16 cellular contexts compared by ENCODE assay signal in genomic region chr16:9446471-9447194, GRCh38.
DNase-seq lines count a peak whose midpoint lies in the region; ATAC-seq and TF ChIP-seq lines count a peak whose summit lies in the region.
"Had no signal": no experiment of that assay in that cellular context is flagged by ENCODE, and none has a peak within 500 bp of the region (broad histone marks: within the 10 kb centered on the region; RNA-seq: fewer than 3 reads in every experiment).

No MANE protein-coding gene starts in this region.

- H3K9me3 ChIP-seq in esophagus muscularis mucosa (peaks cover 0 to 8% (median 4%) of the 10 kb centered on the region in 4 donors), left lung (peaks cover 0 to 10% of the 10 kb centered on the region in 2 donors), stomach smooth muscle (ENCODE audit: control insufficient read depth in 2 of 2, low read length in 2 of 2) (peaks cover 0 to 5% of the 10 kb centered on the region in 2 donors)

- H3K36me3 ChIP-seq in esophagus muscularis mucosa (no peaks in the 10 kb centered on the region), left lung (no peaks in the 10 kb centered on the region), stomach smooth muscle (ENCODE audit: control insufficient read depth in 2 of 2, insufficient read depth in 2 of 2, low read length in 2 of 2) (no peaks in the 10 kb centered on the region)

- no peak for TF ChIP-seq EP300 in esophagus muscularis mucosa (IDR thresholded peaks at IDR 0.05)

- peak; percentile 76 for ATAC-seq in left lung
- no peak for ATAC-seq in naive thymus-derived CD8-positive, alpha-beta T cell
- ATAC-seq: GM12878 had no signal

- H3K4me1 ChIP-seq in esophagus muscularis mucosa (no peaks in the 10 kb centered on the region), left lung (no peaks in the 10 kb centered on the region), stomach smooth muscle (ENCODE audit: control insufficient read depth, insufficient read depth, low read length) (peaks cover 7% of the 10 kb centered on the region)

- H3K4me3 ChIP-seq in esophagus muscularis mucosa (no peak overlapping the region), left lung (no peak overlapping the region), stomach smooth muscle (ENCODE audit: low read length in 2 of 2) (no peak overlapping the region)
- H3K4me3 ChIP-seq: GM12878 had no signal

- 76% methylated on average over 6 of the region's 6 CpGs for WGBS in esophagus muscularis mucosa

- peaks cover 6 to 31% (median 24%) of the 10 kb centered on the region in 9 donors for H3K9me3 Mint-ChIP-seq in naive thymus-derived CD8-positive, alpha-beta T cell

- H3K36me3 Mint-ChIP-seq in naive thymus-derived CD8-positive, alpha-beta T cell: peaks cover 0 to 12% (median 0%) of the 10 kb centered on the region in 3 donors

- H3K27me3 ChIP-seq in esophagus muscularis mucosa (no peaks in the 10 kb centered on the region), left lung (no peaks in the 10 kb centered on the region), stomach smooth muscle (ENCODE audit: control insufficient read depth in 1 of 2, insufficient read depth in 2 of 2, low read length in 2 of 2) (no peaks in the 10 kb centered on the region)

- H3K9ac ChIP-seq in stomach smooth muscle (ENCODE audit: low read length in 2 of 2): no peak overlapping the region
- H3K9ac ChIP-seq: KMS-11 had no signal

- DNase-seq in Daoy (ENCODE audit: low read depth): peak; percentile 35
- peak; percentile 42 for DNase-seq in esophagus muscularis mucosa (ENCODE audit: extremely low spot score)
- no peak for DNase-seq in left lung
- no peak for DNase-seq in anterior cingulate cortex (lab: John Stamatoyannopoulos, UW)
- DNase-seq in naive thymus-derived CD8-positive, alpha-beta T cell: no peak
- DNase-seq in stimulated activated CD4-positive, alpha-beta T cell treated with anti-CD3 and anti-CD28 coated beads, Interleukin-4, amount 100 ng/mL, for 24 hours: no peak
- DNase-seq: AML-193, COR-L47, NCI-H1417, NCI-H187, NCI-H226, OCI-M1, RPMI8226 had no signal

- peaks cover 2 to 16% (median 6%) of the 10 kb centered on the region in 5 donors for H3K27me3 Mint-ChIP-seq in naive thymus-derived CD8-positive, alpha-beta T cell

- TF ChIP-seq CTCF in esophagus muscularis mucosa (IDR thresholded peaks at IDR 0.05) (no peak), left lung (IDR thresholded peaks at IDR 0.05) (no peak)

- no peak overlapping the region for H3K4me3 Mint-ChIP-seq in naive thymus-derived CD8-positive, alpha-beta T cell

- no peaks in the 10 kb centered on the region for H3K4me1 Mint-ChIP-seq in naive thymus-derived CD8-positive, alpha-beta T cell

- no peak for TF ChIP-seq POLR2A in esophagus muscularis mucosa (IDR thresholded peaks at IDR 0.05; ENCODE audit: low read depth)

- H3K27ac ChIP-seq in esophagus muscularis mucosa (replicated peaks in 1 of 4): no peak overlapping the region
- H3K27ac ChIP-seq in left lung: no peak overlapping the region
- peak overlapping the region; percentile 46 for H3K27ac ChIP-seq in stomach smooth muscle (ENCODE audit: low read length)
- H3K27ac ChIP-seq: KMS-11 had no signal

- H3K27ac Mint-ChIP-seq in naive thymus-derived CD8-positive, alpha-beta T cell: no peak overlapping the region

- intact Hi-C loops in esophagus muscularis mucosa (cut with DNase I) (no loop called here), left lung (cut with DNase I) (no loop called here)

- POLR2A ChIA-PET in naive thymus-derived CD8-positive, alpha-beta T cell (lab: Charles Lee): no interaction called here

Comparison
In these comparisons a context has a peak if more than half of its experiments do, and no peak if none do; other contexts are left out.
1. DNase-seq: peak in Daoy (single experiment) and esophagus muscularis mucosa (single experiment); none in left lung (0 of 2), anterior cingulate cortex (0 of 58), naive thymus-derived CD8-positive, alpha-beta T cell (0 of 10) and stimulated activated CD4-positive, alpha-beta T cell treated with anti-CD3 and anti-CD28 coated beads, Interleukin-4, amount 100 ng/mL, for 24 hours (single experiment).